1 cellular context compared by ENCODE assay signal in the genomic region with DNA sequence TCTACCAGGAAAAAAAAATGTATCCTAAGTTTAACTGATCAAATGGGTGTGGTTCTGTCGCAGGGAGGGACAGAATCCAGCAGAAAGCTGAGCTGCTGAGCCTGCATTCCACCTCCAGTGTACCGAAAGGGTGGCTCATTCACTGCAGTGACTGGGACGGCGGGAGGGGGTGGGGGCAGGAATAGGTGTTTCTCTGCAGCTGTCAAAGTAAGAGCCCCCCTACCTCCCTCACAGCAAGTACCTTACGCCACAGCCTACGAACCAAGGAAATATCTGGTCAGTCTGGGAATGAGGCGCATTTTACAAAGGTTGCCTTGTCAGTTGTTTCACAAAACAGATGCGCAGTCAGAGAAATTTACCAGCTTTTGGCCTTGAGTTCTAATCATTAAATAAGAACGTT.
TF ChIP-seq lines count a peak whose summit lies in the region.

No MANE protein-coding gene starts in this region.

TF ChIP-seq in WTC11, 78 proteins besides CTCF, POLR2A, EP300 and RAD21 (continued from another document):
- TF ChIP-seq AFF4 (CRISPR knock-in tag; IDR thresholded peaks at IDR 0.05; ENCODE audit: borderline replicate concordance): no peak
- no peak for TF ChIP-seq ATF1 (CRISPR knock-in tag; IDR thresholded peaks at IDR 0.05)
